Comparison of ENCODE assay signal across 23 cellular contexts in genomic region chr4:7680731-7681130, GRCh38.
A peak's percentile ranks its signal among the peaks of the same experiment; 100 is the strongest.
DNase-seq lines count a peak whose midpoint lies in the region; ATAC-seq and TF ChIP-seq lines count a peak whose summit lies in the region.
"Had no signal": no experiment of that assay in that cellular context is flagged by ENCODE, and none has a peak within 500 bp of the region (broad histone marks: within the 10 kb centered on the region; RNA-seq: fewer than 3 reads in every experiment).

No MANE protein-coding gene starts in this region.

- no peaks in the 10 kb centered on the region for H3K79me2 ChIP-seq in osteoblast (ENCODE audit: insufficient read depth, low read length)

- intact Hi-C loops in Right ventricle myocardium inferior (cut with DNase I) (no loop called here), Right ventricle myocardium superior (cut with DNase I) (no loop called here)

- no peak overlapping the region for H2AFZ ChIP-seq in osteoblast (ENCODE audit: low read length)

- H3K9me3 ChIP-seq in osteoblast (ENCODE audit: low read depth, low read length) (peaks cover 5% of the 10 kb centered on the region), SJCRH30 (replicated peaks) (no peaks in the 10 kb centered on the region)
- H3K9me3 ChIP-seq: BE2C, BLaER1 had no signal

- H3K4me3 ChIP-seq in osteoblast (ENCODE audit: insufficient read depth, low read length) (no peak overlapping the region), SJCRH30 (no peak overlapping the region)
- H3K4me3 ChIP-seq: BLaER1, GM12878 had no signal

- ATAC-seq in Right ventricle myocardium inferior (no peak), Right ventricle myocardium superior (ENCODE audit: poor library complexity) (no peak)
- ATAC-seq: GM12878 had no signal

- peak; percentile 26 for DNase-seq in Right ventricle myocardium inferior (ENCODE audit: missing footprints)
- DNase-seq in Right ventricle myocardium superior, result no peak
- peak; percentile 65 for DNase-seq in RPMI7951 (ENCODE audit: low read depth)
- peak; percentile 56 for DNase-seq in amniotic epithelial cell (ENCODE audit: low read depth)
- peak; percentile 78 for DNase-seq in osteoblast (ENCODE audit: insufficient read length, low spot score, missing footprints)
- DNase-seq in activated CD4-positive, alpha-beta T cell treated with anti-CD3 and anti-CD28 coated beads for 48 hours, result no peak
- no peak for DNase-seq in SJCRH30
- no peak for DNase-seq in activated CD4-positive, alpha-beta T cell treated with anti-CD3 and anti-CD28 coated beads for 1 hour
- DNase-seq: 8988T; ACHN; BE2C; C1 segment of cervical spinal cord; CD4-positive, alpha-beta memory T cell; CD4-positive, CD25-positive, alpha-beta regulatory T cell; COR-L47; DMS153; DMS53; DMS79; DND-41; EL; GDM1 had no signal

- peaks cover 30% of the 10 kb centered on the region for H3K27me3 ChIP-seq in osteoblast (ENCODE audit: insufficient read depth, low read length)
- H3K27me3 ChIP-seq in SJCRH30, result no peaks in the 10 kb centered on the region; the same call in 1 of the 2 replicates
- H3K27me3 ChIP-seq: BE2C, BLaER1 had no signal

- no peak for TF ChIP-seq CTCF in osteoblast (IDR thresholded peaks at IDR 0.05; ENCODE audit: extremely low read depth, low read depth, low read length)

- no peak overlapping the region for H3K4me2 ChIP-seq in osteoblast (ENCODE audit: insufficient read depth, low read length)
- H3K4me2 ChIP-seq: BLaER1 had no signal

- H3K36me3 ChIP-seq in osteoblast (ENCODE audit: insufficient read depth, low read length), result no peaks in the 10 kb centered on the region
- H3K36me3 ChIP-seq in SJCRH30, result no peaks in the 10 kb centered on the region
- H3K36me3 ChIP-seq: BE2C had no signal

- no peaks in the 10 kb centered on the region for H4K20me1 ChIP-seq in osteoblast (ENCODE audit: insufficient read depth, low read length)
- H4K20me1 ChIP-seq: BLaER1 had no signal

- H3K27ac ChIP-seq in osteoblast (ENCODE audit: low read depth, low read length) (no peak overlapping the region), SJCRH30 (no peak overlapping the region)
- H3K27ac ChIP-seq: BLaER1 had no signal

- H3K4me1 ChIP-seq in osteoblast (ENCODE audit: insufficient read depth, low read length) (no peaks in the 10 kb centered on the region), SJCRH30 (no peaks in the 10 kb centered on the region)
- H3K4me1 ChIP-seq: BE2C had no signal

Comparison
In these comparisons a context has a peak if more than half of its experiments do, and no peak if none do; other contexts are left out.
1. DNase-seq: peak in Right ventricle myocardium inferior (single experiment), RPMI7951 (single experiment), amniotic epithelial cell (single experiment) and osteoblast (single experiment); none in Right ventricle myocardium superior (single experiment), activated CD4-positive, alpha-beta T cell treated with anti-CD3 and anti-CD28 coated beads for 48 hours (single experiment), SJCRH30 (0 of 2) and activated CD4-positive, alpha-beta T cell treated with anti-CD3 and anti-CD28 coated beads for 1 hour (single experiment).